In the genomic region with DNA sequence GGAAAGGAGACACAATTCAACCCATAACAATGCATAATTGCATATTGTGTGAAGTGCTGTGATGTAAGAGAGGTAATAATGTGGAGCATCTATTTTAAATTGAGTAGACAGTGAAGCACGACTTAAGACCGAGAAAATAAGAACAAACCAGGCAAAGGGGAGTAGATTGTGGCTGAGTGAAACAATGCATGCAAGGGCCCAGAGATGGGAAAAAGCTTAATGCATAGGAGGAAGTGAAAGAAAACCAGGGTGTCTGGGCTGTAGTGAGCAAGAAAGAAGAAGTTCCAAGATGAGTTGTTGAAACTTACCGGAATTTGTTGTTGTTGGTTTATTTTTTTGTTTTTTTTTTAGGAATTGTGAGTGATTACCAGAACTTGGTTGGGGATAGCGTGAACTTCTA, we compare ENCODE assay signal across 1 cellular context.
TF ChIP-seq lines count a peak whose summit lies in the region.

No MANE protein-coding gene starts in this region.

TF ChIP-seq in HepG2, 621 proteins besides CTCF, POLR2A, EP300 and RAD21 (continued from another document):
- TF ChIP-seq MAF1 (CRISPR knock-in tag; IDR thresholded peaks at IDR 0.05; ENCODE audit: borderline replicate concordance): no peak
- TF ChIP-seq, protein P1, sequence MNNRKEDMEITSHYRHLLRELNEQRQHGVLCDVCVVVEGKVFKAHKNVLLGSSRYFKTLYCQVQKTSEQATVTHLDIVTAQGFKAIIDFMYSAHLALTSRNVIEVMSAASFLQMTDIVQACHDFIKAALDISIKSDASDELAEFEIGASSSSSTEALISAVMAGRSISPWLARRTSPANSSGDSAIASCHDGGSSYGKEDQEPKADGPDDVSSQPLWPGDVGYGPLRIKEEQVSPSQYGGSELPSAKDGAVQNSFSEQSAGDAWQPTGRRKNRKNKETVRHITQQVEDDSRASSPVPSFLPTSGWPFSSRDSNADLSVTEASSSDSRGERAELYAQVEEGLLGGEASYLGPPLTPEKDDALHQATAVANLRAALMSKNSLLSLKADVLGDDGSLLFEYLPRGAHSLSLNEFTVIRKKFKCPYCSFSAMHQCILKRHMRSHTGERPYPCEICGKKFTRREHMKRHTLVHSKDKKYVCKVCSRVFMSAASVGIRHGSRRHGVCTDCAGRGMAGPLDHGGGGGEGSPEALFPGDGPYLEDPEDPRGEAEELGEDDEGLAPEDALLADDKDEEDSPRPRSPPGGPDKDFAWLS (CRISPR knock-in tag; IDR thresholded peaks at IDR 0.05; ENCODE audit: borderline replicate concordance): no peak
- TF ChIP-seq, protein P2, sequence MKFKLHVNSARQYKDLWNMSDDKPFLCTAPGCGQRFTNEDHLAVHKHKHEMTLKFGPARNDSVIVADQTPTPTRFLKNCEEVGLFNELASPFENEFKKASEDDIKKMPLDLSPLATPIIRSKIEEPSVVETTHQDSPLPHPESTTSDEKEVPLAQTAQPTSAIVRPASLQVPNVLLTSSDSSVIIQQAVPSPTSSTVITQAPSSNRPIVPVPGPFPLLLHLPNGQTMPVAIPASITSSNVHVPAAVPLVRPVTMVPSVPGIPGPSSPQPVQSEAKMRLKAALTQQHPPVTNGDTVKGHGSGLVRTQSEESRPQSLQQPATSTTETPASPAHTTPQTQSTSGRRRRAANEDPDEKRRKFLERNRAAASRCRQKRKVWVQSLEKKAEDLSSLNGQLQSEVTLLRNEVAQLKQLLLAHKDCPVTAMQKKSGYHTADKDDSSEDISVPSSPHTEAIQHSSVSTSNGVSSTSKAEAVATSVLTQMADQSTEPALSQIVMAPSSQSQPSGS (CRISPR knock-in tag; IDR thresholded peaks at IDR 0.05): no peak
TF ChIP-seq in HepG2: peak in this region for 0.
